ENCODE assay signal across 1 cellular context in genomic region chr14:60753264-60754126, GRCh38.
TF ChIP-seq lines count a peak whose summit lies in the region.

No MANE protein-coding gene starts in this region.

TF ChIP-seq in GM23338, 12 proteins besides CTCF, POLR2A, EP300 and RAD21 (continued from another document):
- TF ChIP-seq ZNF462 (CRISPR knock-in tag; IDR thresholded peaks at IDR 0.05) (no peak), EZH2phosphoT487 (IDR thresholded peaks at IDR 0.05; ENCODE audit: unreplicated experiment) (no peak), ZNF114 (CRISPR knock-in tag; IDR thresholded peaks at IDR 0.05) (no peak), ZNF331 (CRISPR knock-in tag; IDR thresholded peaks at IDR 0.05; ENCODE audit: low read depth) (no peak), POLR2AphosphoS5 (IDR thresholded peaks at IDR 0.05; ENCODE audit: low read depth) (no peak), REST (IDR thresholded peaks at IDR 0.05; ENCODE audit: unreplicated experiment) (no peak), STAT1 (IDR thresholded peaks at IDR 0.05; ENCODE audit: unreplicated experiment) (no peak)
TF ChIP-seq in GM23338: peak in this region for 0.
